Comparison of ENCODE assay signal across 1 cellular context in genomic region chr6:154414021-154414813, GRCh38.
TF ChIP-seq lines count a peak whose summit lies in the region.

No MANE protein-coding gene starts in this region.

TF ChIP-seq in HepG2, 621 proteins besides CTCF, POLR2A, EP300 and RAD21 (continued from another document and continues in another):
- no peak for TF ChIP-seq ZNF569 (CRISPR knock-in tag; IDR thresholded peaks at IDR 0.05; ENCODE audit: borderline replicate concordance)
- no peak for TF ChIP-seq TERF1 (CRISPR knock-in tag; IDR thresholded peaks at IDR 0.05)
- no peak for TF ChIP-seq NFRKB (IDR thresholded peaks at IDR 0.05)
- TF ChIP-seq, protein P1, sequence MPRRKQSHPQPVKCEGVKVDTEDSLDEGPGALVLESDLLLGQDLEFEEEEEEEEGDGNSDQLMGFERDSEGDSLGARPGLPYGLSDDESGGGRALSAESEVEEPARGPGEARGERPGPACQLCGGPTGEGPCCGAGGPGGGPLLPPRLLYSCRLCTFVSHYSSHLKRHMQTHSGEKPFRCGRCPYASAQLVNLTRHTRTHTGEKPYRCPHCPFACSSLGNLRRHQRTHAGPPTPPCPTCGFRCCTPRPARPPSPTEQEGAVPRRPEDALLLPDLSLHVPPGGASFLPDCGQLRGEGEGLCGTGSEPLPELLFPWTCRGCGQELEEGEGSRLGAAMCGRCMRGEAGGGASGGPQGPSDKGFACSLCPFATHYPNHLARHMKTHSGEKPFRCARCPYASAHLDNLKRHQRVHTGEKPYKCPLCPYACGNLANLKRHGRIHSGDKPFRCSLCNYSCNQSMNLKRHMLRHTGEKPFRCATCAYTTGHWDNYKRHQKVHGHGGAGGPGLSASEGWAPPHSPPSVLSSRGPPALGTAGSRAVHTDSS (CRISPR knock-in tag; conservative IDR thresholded peaks at IDR 0.05): no peak
- no peak for TF ChIP-seq ZSCAN22 (CRISPR knock-in tag; IDR thresholded peaks at IDR 0.05)
- no peak for TF ChIP-seq ZNF605 (CRISPR knock-in tag; IDR thresholded peaks at IDR 0.05)
- no peak for TF ChIP-seq ARHGAP35 (CRISPR knock-in tag; IDR thresholded peaks at IDR 0.05; ENCODE audit: borderline replicate concordance)
- no peak for TF ChIP-seq SNAPC2 (CRISPR knock-in tag; IDR thresholded peaks at IDR 0.05)
- TF ChIP-seq ZNF329 (CRISPR knock-in tag; IDR thresholded peaks at IDR 0.05; ENCODE audit: low read depth): no peak
- TF ChIP-seq, protein P2, sequence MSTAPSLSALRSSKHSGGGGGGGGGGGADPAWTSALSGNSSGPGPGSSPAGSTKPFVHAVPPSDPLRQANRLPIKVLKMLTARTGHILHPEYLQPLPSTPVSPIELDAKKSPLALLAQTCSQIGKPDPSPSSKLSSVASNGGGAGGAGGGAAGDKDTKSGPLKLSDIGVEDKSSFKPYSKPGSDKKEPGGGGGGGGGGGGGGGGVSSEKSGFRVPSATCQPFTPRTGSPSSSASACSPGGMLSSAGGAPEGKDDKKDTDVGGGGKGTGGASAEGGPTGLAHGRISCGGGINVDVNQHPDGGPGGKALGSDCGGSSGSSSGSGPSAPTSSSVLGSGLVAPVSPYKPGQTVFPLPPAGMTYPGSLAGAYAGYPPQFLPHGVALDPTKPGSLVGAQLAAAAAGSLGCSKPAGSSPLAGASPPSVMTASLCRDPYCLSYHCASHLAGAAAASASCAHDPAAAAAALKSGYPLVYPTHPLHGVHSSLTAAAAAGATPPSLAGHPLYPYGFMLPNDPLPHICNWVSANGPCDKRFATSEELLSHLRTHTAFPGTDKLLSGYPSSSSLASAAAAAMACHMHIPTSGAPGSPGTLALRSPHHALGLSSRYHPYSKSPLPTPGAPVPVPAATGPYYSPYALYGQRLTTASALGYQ (CRISPR knock-in tag; IDR thresholded peaks at IDR 0.05): no peak
- TF ChIP-seq GLI4 (CRISPR knock-in tag; IDR thresholded peaks at IDR 0.05; ENCODE audit: borderline replicate concordance): no peak
- TF ChIP-seq, protein P3, sequence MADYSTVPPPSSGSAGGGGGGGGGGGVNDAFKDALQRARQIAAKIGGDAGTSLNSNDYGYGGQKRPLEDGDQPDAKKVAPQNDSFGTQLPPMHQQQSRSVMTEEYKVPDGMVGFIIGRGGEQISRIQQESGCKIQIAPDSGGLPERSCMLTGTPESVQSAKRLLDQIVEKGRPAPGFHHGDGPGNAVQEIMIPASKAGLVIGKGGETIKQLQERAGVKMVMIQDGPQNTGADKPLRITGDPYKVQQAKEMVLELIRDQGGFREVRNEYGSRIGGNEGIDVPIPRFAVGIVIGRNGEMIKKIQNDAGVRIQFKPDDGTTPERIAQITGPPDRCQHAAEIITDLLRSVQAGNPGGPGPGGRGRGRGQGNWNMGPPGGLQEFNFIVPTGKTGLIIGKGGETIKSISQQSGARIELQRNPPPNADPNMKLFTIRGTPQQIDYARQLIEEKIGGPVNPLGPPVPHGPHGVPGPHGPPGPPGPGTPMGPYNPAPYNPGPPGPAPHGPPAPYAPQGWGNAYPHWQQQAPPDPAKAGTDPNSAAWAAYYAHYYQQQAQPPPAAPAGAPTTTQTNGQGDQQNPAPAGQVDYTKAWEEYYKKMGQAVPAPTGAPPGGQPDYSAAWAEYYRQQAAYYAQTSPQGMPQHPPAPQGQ (CRISPR knock-in tag; IDR thresholded peaks at IDR 0.05; ENCODE audit: borderline replicate concordance): no peak
- TF ChIP-seq, protein P4, sequence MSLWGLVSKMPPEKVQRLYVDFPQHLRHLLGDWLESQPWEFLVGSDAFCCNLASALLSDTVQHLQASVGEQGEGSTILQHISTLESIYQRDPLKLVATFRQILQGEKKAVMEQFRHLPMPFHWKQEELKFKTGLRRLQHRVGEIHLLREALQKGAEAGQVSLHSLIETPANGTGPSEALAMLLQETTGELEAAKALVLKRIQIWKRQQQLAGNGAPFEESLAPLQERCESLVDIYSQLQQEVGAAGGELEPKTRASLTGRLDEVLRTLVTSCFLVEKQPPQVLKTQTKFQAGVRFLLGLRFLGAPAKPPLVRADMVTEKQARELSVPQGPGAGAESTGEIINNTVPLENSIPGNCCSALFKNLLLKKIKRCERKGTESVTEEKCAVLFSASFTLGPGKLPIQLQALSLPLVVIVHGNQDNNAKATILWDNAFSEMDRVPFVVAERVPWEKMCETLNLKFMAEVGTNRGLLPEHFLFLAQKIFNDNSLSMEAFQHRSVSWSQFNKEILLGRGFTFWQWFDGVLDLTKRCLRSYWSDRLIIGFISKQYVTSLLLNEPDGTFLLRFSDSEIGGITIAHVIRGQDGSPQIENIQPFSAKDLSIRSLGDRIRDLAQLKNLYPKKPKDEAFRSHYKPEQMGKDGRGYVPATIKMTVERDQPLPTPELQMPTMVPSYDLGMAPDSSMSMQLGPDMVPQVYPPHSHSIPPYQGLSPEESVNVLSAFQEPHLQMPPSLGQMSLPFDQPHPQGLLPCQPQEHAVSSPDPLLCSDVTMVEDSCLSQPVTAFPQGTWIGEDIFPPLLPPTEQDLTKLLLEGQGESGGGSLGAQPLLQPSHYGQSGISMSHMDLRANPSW (CRISPR knock-in tag; IDR thresholded peaks at IDR 0.05; ENCODE audit: borderline replicate concordance): no peak
- TF ChIP-seq, protein P5, sequence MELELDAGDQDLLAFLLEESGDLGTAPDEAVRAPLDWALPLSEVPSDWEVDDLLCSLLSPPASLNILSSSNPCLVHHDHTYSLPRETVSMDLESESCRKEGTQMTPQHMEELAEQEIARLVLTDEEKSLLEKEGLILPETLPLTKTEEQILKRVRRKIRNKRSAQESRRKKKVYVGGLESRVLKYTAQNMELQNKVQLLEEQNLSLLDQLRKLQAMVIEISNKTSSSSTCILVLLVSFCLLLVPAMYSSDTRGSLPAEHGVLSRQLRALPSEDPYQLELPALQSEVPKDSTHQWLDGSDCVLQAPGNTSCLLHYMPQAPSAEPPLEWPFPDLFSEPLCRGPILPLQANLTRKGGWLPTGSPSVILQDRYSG (CRISPR knock-in tag; IDR thresholded peaks at IDR 0.05): no peak
- TF ChIP-seq TFE3 (CRISPR knock-in tag; IDR thresholded peaks at IDR 0.05): peak; percentile 48; the same call in 1 of the 2 replicates
- peak; percentile 55; the same call in 1 of the 2 replicates for TF ChIP-seq ERF (CRISPR knock-in tag; IDR thresholded peaks at IDR 0.05)
- no peak for TF ChIP-seq ZNF547 (CRISPR knock-in tag; IDR thresholded peaks at IDR 0.05)
- no peak for TF ChIP-seq ZFAT (CRISPR knock-in tag; conservative IDR thresholded peaks at IDR 0.05)
- TF ChIP-seq ZBTB21 (CRISPR knock-in tag; IDR thresholded peaks at IDR 0.05): no peak
- TF ChIP-seq ZNF761 (CRISPR knock-in tag; conservative IDR thresholded peaks at IDR 0.05): no peak
- 0 out of 2 replicates have a peak, but pooled peaks have one; percentile 49 for TF ChIP-seq ZNF614 (CRISPR knock-in tag; IDR thresholded peaks at IDR 0.05; ENCODE audit: borderline replicate concordance)
- TF ChIP-seq, protein P6, sequence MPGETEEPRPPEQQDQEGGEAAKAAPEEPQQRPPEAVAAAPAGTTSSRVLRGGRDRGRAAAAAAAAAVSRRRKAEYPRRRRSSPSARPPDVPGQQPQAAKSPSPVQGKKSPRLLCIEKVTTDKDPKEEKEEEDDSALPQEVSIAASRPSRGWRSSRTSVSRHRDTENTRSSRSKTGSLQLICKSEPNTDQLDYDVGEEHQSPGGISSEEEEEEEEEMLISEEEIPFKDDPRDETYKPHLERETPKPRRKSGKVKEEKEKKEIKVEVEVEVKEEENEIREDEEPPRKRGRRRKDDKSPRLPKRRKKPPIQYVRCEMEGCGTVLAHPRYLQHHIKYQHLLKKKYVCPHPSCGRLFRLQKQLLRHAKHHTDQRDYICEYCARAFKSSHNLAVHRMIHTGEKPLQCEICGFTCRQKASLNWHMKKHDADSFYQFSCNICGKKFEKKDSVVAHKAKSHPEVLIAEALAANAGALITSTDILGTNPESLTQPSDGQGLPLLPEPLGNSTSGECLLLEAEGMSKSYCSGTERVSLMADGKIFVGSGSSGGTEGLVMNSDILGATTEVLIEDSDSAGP (CRISPR knock-in tag; IDR thresholded peaks at IDR 0.05; ENCODE audit: borderline replicate concordance): no peak
- no peak for TF ChIP-seq PCBP1 (IDR thresholded peaks at IDR 0.05; ENCODE audit: borderline replicate concordance, low read depth, low read length)
- TF ChIP-seq ZNF430 (CRISPR knock-in tag; IDR thresholded peaks at IDR 0.05): no peak
- TF ChIP-seq MED8 (CRISPR knock-in tag; IDR thresholded peaks at IDR 0.05; ENCODE audit: insufficient replicate concordance): no peak
- TF ChIP-seq REST (IDR thresholded peaks at IDR 0.05; ENCODE audit: borderline replicate concordance in 1 of 2, low read depth in 1 of 2, low read length in 2 of 2): no peak
- TF ChIP-seq, protein P7, sequence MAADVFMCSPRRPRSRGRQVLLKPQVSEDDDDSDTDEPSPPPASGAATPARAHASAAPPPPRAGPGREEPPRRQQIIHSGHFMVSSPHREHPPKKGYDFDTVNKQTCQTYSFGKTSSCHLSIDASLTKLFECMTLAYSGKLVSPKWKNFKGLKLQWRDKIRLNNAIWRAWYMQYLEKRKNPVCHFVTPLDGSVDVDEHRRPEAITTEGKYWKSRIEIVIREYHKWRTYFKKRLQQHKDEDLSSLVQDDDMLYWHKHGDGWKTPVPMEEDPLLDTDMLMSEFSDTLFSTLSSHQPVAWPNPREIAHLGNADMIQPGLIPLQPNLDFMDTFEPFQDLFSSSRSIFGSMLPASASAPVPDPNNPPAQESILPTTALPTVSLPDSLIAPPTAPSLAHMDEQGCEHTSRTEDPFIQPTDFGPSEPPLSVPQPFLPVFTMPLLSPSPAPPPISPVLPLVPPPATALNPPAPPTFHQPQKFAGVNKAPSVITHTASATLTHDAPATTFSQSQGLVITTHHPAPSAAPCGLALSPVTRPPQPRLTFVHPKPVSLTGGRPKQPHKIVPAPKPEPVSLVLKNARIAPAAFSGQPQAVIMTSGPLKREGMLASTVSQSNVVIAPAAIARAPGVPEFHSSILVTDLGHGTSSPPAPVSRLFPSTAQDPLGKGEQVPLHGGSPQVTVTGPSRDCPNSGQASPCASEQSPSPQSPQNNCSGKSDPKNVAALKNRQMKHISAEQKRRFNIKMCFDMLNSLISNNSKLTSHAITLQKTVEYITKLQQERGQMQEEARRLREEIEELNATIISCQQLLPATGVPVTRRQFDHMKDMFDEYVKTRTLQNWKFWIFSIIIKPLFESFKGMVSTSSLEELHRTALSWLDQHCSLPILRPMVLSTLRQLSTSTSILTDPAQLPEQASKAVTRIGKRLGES (CRISPR knock-in tag; IDR thresholded peaks at IDR 0.05; ENCODE audit: borderline replicate concordance): no peak
- TF ChIP-seq ZFP41 (CRISPR knock-in tag; IDR thresholded peaks at IDR 0.05; ENCODE audit: borderline replicate concordance): no peak
- TF ChIP-seq ZNF260 (CRISPR knock-in tag; IDR thresholded peaks at IDR 0.05; ENCODE audit: borderline replicate concordance, low read depth): no peak
- TF ChIP-seq ZNF333 (CRISPR knock-in tag; IDR thresholded peaks at IDR 0.05; ENCODE audit: borderline replicate concordance): no peak
- TF ChIP-seq GPN1 (CRISPR knock-in tag; IDR thresholded peaks at IDR 0.05; ENCODE audit: borderline replicate concordance): no peak
- TF ChIP-seq ZNF350 (CRISPR knock-in tag; IDR thresholded peaks at IDR 0.05; ENCODE audit: borderline replicate concordance, low read depth): no peak
- TF ChIP-seq FOXM1 (CRISPR knock-in tag; IDR thresholded peaks at IDR 0.05): no peak
- TF ChIP-seq PHB2 (IDR thresholded peaks at IDR 0.05; ENCODE audit: partially characterized antibody): no peak
- TF ChIP-seq ZNF619 (CRISPR knock-in tag; IDR thresholded peaks at IDR 0.05): no peak
- no peak for TF ChIP-seq TOE1 (CRISPR knock-in tag; IDR thresholded peaks at IDR 0.05)
- no peak for TF ChIP-seq ZNF451 (CRISPR knock-in tag; IDR thresholded peaks at IDR 0.05)
- TF ChIP-seq SCMH1 (CRISPR knock-in tag; IDR thresholded peaks at IDR 0.05; ENCODE audit: borderline replicate concordance): no peak
- no peak for TF ChIP-seq MXD1 (CRISPR knock-in tag; IDR thresholded peaks at IDR 0.05)
- TF ChIP-seq FOXK2 (IDR thresholded peaks at IDR 0.05): no peak
